14 cellular contexts compared by ENCODE assay signal in genomic region chr11:19577391-19577831, GRCh38.
A peak's percentile ranks its signal among the peaks of the same experiment; 100 is the strongest.
DNase-seq lines count a peak whose midpoint lies in the region; FAIRE-seq and TF ChIP-seq lines count a peak whose summit lies in the region.
"Had no signal": no experiment of that assay in that cellular context is flagged by ENCODE, and none has a peak within 500 bp of the region (broad histone marks: within the 10 kb centered on the region; RNA-seq: fewer than 3 reads in every experiment).

No MANE protein-coding gene starts in this region.

- H4K20me1 ChIP-seq in mammary epithelial cell (ENCODE audit: insufficient read depth, low read length) = no peaks in the 10 kb centered on the region
- H4K20me1 ChIP-seq in neural progenitor cell (ENCODE audit: low read depth) = no peaks in the 10 kb centered on the region

- no peak overlapping the region for H3K4me3 ChIP-seq in breast epithelium
- H3K4me3 ChIP-seq in mammary epithelial cell (replicated peaks in 1 of 3; ENCODE audit: insufficient read depth in 1 of 3, low read depth in 2 of 3, low read length in 3 of 3) = no peak overlapping the region
- no peak overlapping the region for H3K4me3 ChIP-seq in neural progenitor cell
- H3K4me3 ChIP-seq in small intestine (ENCODE audit: low read depth in 1 of 2, low read length in 2 of 2) = no peak overlapping the region

- H3K4me2 ChIP-seq in mammary epithelial cell (ENCODE audit: insufficient read depth, low read depth, low read length) (no peak overlapping the region), neural progenitor cell (no peak overlapping the region)

- H3K27me3 Mint-ChIP-seq in glutamatergic neuron (ENCODE audit: unreplicated experiment) (peaks cover 2% of the 10 kb centered on the region), neural progenitor cell (ENCODE audit: insufficient read depth, low read depth) (peaks cover 5% of the 10 kb centered on the region)
- H3K27me3 Mint-ChIP-seq: activated naive CD4-positive, alpha-beta T cell treated with anti-CD3 and anti-CD28 coated beads, Interleukin-2, amount 50 U/mL, for 24 hours had no signal

- no peak for TF ChIP-seq POLR2A in breast epithelium (IDR thresholded peaks at IDR 0.05)

- intact Hi-C loops in breast epithelium (cut with DNase I; ENCODE audit: low total_unique reads) = no loop called here
- intact Hi-C loops in mammary epithelial cell (cut with micrococcal nuclease) = no loop called here

- H3K9me3 Mint-ChIP-seq in glutamatergic neuron (ENCODE audit: unreplicated experiment) = peaks cover 5% of the 10 kb centered on the region
- no peaks in the 10 kb centered on the region for H3K9me3 Mint-ChIP-seq in neural progenitor cell
- H3K9me3 Mint-ChIP-seq: activated naive CD4-positive, alpha-beta T cell treated with anti-CD3 and anti-CD28 coated beads, Interleukin-2, amount 50 U/mL, for 24 hours had no signal

- CTCF ChIA-PET in mammary epithelial cell (lab: Charles Lee; ENCODE audit: low non-redundant PET) = no interaction called here

- H3K4me1 Mint-ChIP-seq in glutamatergic neuron (ENCODE audit: low read depth, unreplicated experiment) (peaks cover 17% of the 10 kb centered on the region), neural progenitor cell (peaks cover 25% of the 10 kb centered on the region)
- H3K4me1 Mint-ChIP-seq: activated naive CD4-positive, alpha-beta T cell treated with anti-CD3 and anti-CD28 coated beads, Interleukin-2, amount 50 U/mL, for 24 hours; naive thymus-derived CD4-positive, alpha-beta T cell had no signal

- no peaks in the 10 kb centered on the region for H3F3A ChIP-seq in neural progenitor cell (ENCODE audit: low read depth)

- peak overlapping the region; percentile 22 to 72 for H3K27ac ChIP-seq in breast epithelium
- no peak overlapping the region for H3K27ac ChIP-seq in mammary epithelial cell (ENCODE audit: insufficient read depth, low read depth, low read length)
- H3K27ac ChIP-seq in neural progenitor cell = no peak overlapping the region
- H3K27ac ChIP-seq in small intestine (ENCODE audit: low read depth in 1 of 2, low read length in 1 of 2) = peak overlapping the region in 1 of 2 donors; percentile 79

- no peak overlapping the region for H2AFZ ChIP-seq in mammary epithelial cell (ENCODE audit: low read depth, low read length)
- peak overlapping the region; percentile 55 for H2AFZ ChIP-seq in neural progenitor cell (replicated peaks)

- peaks cover 0 to 7% of the 10 kb centered on the region in 2 donors for H3K4me1 ChIP-seq in breast epithelium
- H3K4me1 ChIP-seq in mammary epithelial cell (ENCODE audit: insufficient read depth, low read length) = no peaks in the 10 kb centered on the region
- peaks cover 19% of the 10 kb centered on the region for H3K4me1 ChIP-seq in neural progenitor cell
- peaks cover 0 to 3% of the 10 kb centered on the region in 2 donors for H3K4me1 ChIP-seq in small intestine (ENCODE audit: control insufficient read depth in 2 of 2, insufficient read depth in 1 of 2, low read depth in 1 of 2, low read length in 1 of 2)

- H3K9me3 ChIP-seq in breast epithelium (no peaks in the 10 kb centered on the region), mammary epithelial cell (replicated peaks; ENCODE audit: insufficient read depth, low read length) (no peaks in the 10 kb centered on the region), neural progenitor cell (ENCODE audit: low read depth) (no peaks in the 10 kb centered on the region), small intestine (ENCODE audit: control insufficient read depth, low read depth) (no peaks in the 10 kb centered on the region)

- BruUV-seq in mammary epithelial cell (replicated peaks; lab: Mats Ljungman, UMichigan) = no TSS peak

- H3K4me3 Mint-ChIP-seq in glutamatergic neuron (ENCODE audit: unreplicated experiment) (no peak overlapping the region), neural progenitor cell (no peak overlapping the region)
- H3K4me3 Mint-ChIP-seq: activated naive CD4-positive, alpha-beta T cell treated with anti-CD3 and anti-CD28 coated beads, Interleukin-2, amount 50 U/mL, for 24 hours; naive thymus-derived CD4-positive, alpha-beta T cell had no signal

- in situ Hi-C loops in mammary epithelial cell (cut with MboI; ENCODE audit: low sequenced_read_pairs in 2 of 2) = no loop called here

- no peaks in the 10 kb centered on the region for H3K36me3 Mint-ChIP-seq in glutamatergic neuron (ENCODE audit: unreplicated experiment)
- H3K36me3 Mint-ChIP-seq in neural progenitor cell = no peaks in the 10 kb centered on the region
- H3K36me3 Mint-ChIP-seq: activated naive CD4-positive, alpha-beta T cell treated with anti-CD3 and anti-CD28 coated beads, Interleukin-2, amount 50 U/mL, for 24 hours; naive thymus-derived CD4-positive, alpha-beta T cell had no signal

- WGBS in mammary epithelial cell (ENCODE audit: low coverage, missing lambda C conversion rate) = 85% methylated on average over 3 of the region's 5 CpGs
- 44 to 64% (median 51%) methylated on average over 5 of the region's 5 CpGs for WGBS in small intestine, 3 donors

- FAIRE-seq in small intestine (lab: Jason Lieb, UNC) = no peak

- H3K36me3 ChIP-seq in breast epithelium (no peaks in the 10 kb centered on the region), mammary epithelial cell (ENCODE audit: insufficient read depth, low read length) (no peaks in the 10 kb centered on the region), neural progenitor cell (no peaks in the 10 kb centered on the region), small intestine (ENCODE audit: control insufficient read depth in 2 of 2, insufficient read depth in 2 of 2, low read length in 2 of 2) (no peaks in the 10 kb centered on the region)

- no peaks in the 10 kb centered on the region for H3K27me3 ChIP-seq in breast epithelium
- no peaks in the 10 kb centered on the region for H3K27me3 ChIP-seq in mammary epithelial cell (ENCODE audit: insufficient read depth, low read length)
- no peaks in the 10 kb centered on the region for H3K27me3 ChIP-seq in neural progenitor cell
- no peaks in the 10 kb centered on the region for H3K27me3 ChIP-seq in small intestine (ENCODE audit: control insufficient read depth in 2 of 2, insufficient read depth in 2 of 2, low read length in 2 of 2)

- TF ChIP-seq CTCF in breast epithelium (IDR thresholded peaks at IDR 0.05) = no peak
- TF ChIP-seq CTCF in mammary epithelial cell (conservative IDR thresholded peaks at IDR 0.05 in 1 of 2, IDR thresholded peaks at IDR 0.05 in 1 of 2; ENCODE audit: extremely low read depth in 1 of 2, insufficient read depth in 1 of 2, low read depth in 1 of 2, low read length in 2 of 2) = no peak
- no peak for TF ChIP-seq CTCF in glutamatergic neuron (IDR thresholded peaks at IDR 0.05; ENCODE audit: partially characterized antibody, unreplicated experiment)
- TF ChIP-seq CTCF in neural progenitor cell (IDR thresholded peaks at IDR 0.05) = no peak

- no peak overlapping the region for H3K9ac ChIP-seq in mammary epithelial cell (ENCODE audit: insufficient read depth, low read length)
- H3K9ac ChIP-seq in neural progenitor cell = no peak overlapping the region

- H3K27ac Mint-ChIP-seq in glutamatergic neuron (ENCODE audit: unreplicated experiment) = peak overlapping the region; percentile 55
- peak overlapping the region; percentile 94 for H3K27ac Mint-ChIP-seq in neural progenitor cell
- H3K27ac Mint-ChIP-seq: activated naive CD4-positive, alpha-beta T cell treated with anti-CD3 and anti-CD28 coated beads, Interleukin-2, amount 50 U/mL, for 24 hours; naive thymus-derived CD4-positive, alpha-beta T cell had no signal

- DNase-seq in breast epithelium (ENCODE audit: low spot score in 2 of 2) (no peak), mammary epithelial cell (no peak), glutamatergic neuron (no peak), neural progenitor cell (ENCODE audit: low spot score) (no peak), GDM1 (lab: John Stamatoyannopoulos, UW) (no peak), small intestine (no peak), pons (ENCODE audit: low spot score) (no peak), germinal center (ENCODE audit: low spot score) (no peak)
- DNase-seq: ACHN; activated CD4-positive, alpha-beta T cell treated with anti-CD3 and anti-CD28 coated beads for 4 hours; GF-D8; naive thymus-derived CD4-positive, alpha-beta T cell; NCI-H2029 had no signal

- dilution Hi-C loops in mammary epithelial cell (cut with HindIII; ENCODE audit: low sequenced_read_pairs) = no loop called here

- no peaks in the 10 kb centered on the region for H3K79me2 ChIP-seq in mammary epithelial cell (ENCODE audit: insufficient read depth, low read length)
- no peaks in the 10 kb centered on the region for H3K79me2 ChIP-seq in neural progenitor cell (ENCODE audit: low read depth)

Comparison
In these comparisons a context has a peak if more than half of its experiments do, and no peak if none do; other contexts are left out.
1. H3K27ac ChIP-seq: peak in breast epithelium (2 of 2); none in mammary epithelial cell (single experiment) and neural progenitor cell (single experiment).